Comparison of ENCODE assay signal across 29 cellular contexts in the genomic region with DNA sequence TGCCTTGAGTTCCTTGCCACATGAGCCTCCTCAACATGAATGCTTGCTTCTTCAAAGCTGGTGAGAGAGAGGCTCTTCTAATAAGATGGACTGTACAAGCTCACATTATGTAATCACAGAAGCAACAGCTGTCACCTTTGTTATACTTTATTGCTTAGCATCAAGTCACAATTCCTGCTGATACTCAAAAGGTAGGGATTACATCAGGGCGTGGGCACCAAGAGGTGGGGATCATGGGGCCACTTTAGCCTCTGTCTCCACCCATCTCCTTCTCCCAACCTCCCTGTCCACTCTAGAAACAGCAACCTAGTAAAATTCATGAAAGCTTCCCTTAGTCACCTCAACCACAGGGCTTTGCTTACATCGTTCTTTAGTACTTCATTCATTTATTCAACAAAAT.
"Had no signal": no experiment of that assay in that cellular context is flagged by ENCODE, and none has a peak within 500 bp of the region (broad histone marks: within the 10 kb centered on the region; RNA-seq: fewer than 3 reads in every experiment).

No MANE protein-coding gene starts in this region.

- H3K4me1 Mint-ChIP-seq: activated CD4-positive, alpha-beta memory T cell treated with anti-CD3 and anti-CD28 coated beads, Interleukin-2, amount 10 ng/mL, durations not matched to agents 7 days and 5 days; activated CD4-positive, alpha-beta T cell treated with anti-CD3 and anti-CD28 coated beads for 36 hours; activated CD4-positive, alpha-beta T cell treated with anti-CD3 and anti-CD28 coated beads, Interleukin-2, amount 10 ng/mL, durations not matched to agents 7 days and 5 days; activated naive CD4-positive, alpha-beta T cell treated with anti-CD3 and anti-CD28 coated beads, Interleukin-2, amount 10 ng/mL, durations not matched to agents 7 days and 5 days; activated naive CD8-positive, alpha-beta T cell treated with anti-CD3 and anti-CD28 coated beads, Interleukin-2, amount 10 ng/mL, durations not matched to agents 7 days and 5 days had no signal

- H3K36me3 Mint-ChIP-seq: activated naive CD4-positive, alpha-beta T cell treated with anti-CD3 and anti-CD28 coated beads, Interleukin-2, amount 10 ng/mL, durations not matched to agents 7 days and 5 days; activated naive CD4-positive, alpha-beta T cell treated with anti-CD3 and anti-CD28 coated beads, Interleukin-2, amount 50 U/mL, for 72 hours; activated naive CD8-positive, alpha-beta T cell treated with anti-CD3 and anti-CD28 coated beads, Interleukin-2, amount 10 ng/mL, durations not matched to agents 7 days and 5 days; brain had no signal

- ATAC-seq: activated CD4-positive, alpha-beta T cell treated with anti-CD3 and anti-CD28 coated beads for 36 hours; activated naive CD4-positive, alpha-beta T cell treated with anti-CD3 and anti-CD28 coated beads, Interleukin-2, amount 50 U/mL, for 72 hours; activated T-cell treated with anti-CD3 and anti-CD28 coated beads, Interleukin-2, amount 50 U/mL, for 72 hours had no signal

- H3K27ac Mint-ChIP-seq: activated CD4-positive, alpha-beta memory T cell treated with anti-CD3 and anti-CD28 coated beads, Interleukin-2, amount 10 ng/mL, durations not matched to agents 7 days and 5 days; activated CD4-positive, alpha-beta T cell treated with anti-CD3 and anti-CD28 coated beads for 36 hours; activated CD4-positive, alpha-beta T cell treated with anti-CD3 and anti-CD28 coated beads, Interleukin-2, amount 10 ng/mL, durations not matched to agents 7 days and 5 days; activated naive CD4-positive, alpha-beta T cell treated with anti-CD3 and anti-CD28 coated beads, Interleukin-2, amount 10 ng/mL, durations not matched to agents 7 days and 5 days; activated naive CD4-positive, alpha-beta T cell treated with anti-CD3 and anti-CD28 coated beads, Interleukin-2, amount 50 U/mL, for 72 hours; activated naive CD8-positive, alpha-beta T cell treated with anti-CD3 and anti-CD28 coated beads, Interleukin-2, amount 10 ng/mL, durations not matched to agents 7 days and 5 days; activated T-cell treated with anti-CD3 and anti-CD28 coated beads, Interleukin-2, amount 50 U/mL, for 24 hours; activated T-cell treated with anti-CD3 and anti-CD28 coated beads, Interleukin-2, amount 50 U/mL, for 72 hours; brain; T-helper 2 cell treated with Interferon-gamma antibody and Interleukin-4, amounts not matched to agents 5 μg/mL and 100 μg/mL, for 36 hours had no signal

- H3K9me3 Mint-ChIP-seq: activated CD4-positive, alpha-beta memory T cell treated with anti-CD3 and anti-CD28 coated beads, Interleukin-2, amount 10 ng/mL, durations not matched to agents 7 days and 5 days; activated CD4-positive, alpha-beta T cell treated with anti-CD3 and anti-CD28 coated beads, Interleukin-2, amount 10 ng/mL, durations not matched to agents 7 days and 5 days; activated naive CD4-positive, alpha-beta T cell treated with anti-CD3 and anti-CD28 coated beads, Interleukin-2, amount 10 ng/mL, durations not matched to agents 7 days and 5 days; activated naive CD4-positive, alpha-beta T cell treated with anti-CD3 and anti-CD28 coated beads, Interleukin-2, amount 50 U/mL, for 72 hours; activated naive CD8-positive, alpha-beta T cell treated with anti-CD3 and anti-CD28 coated beads, Interleukin-2, amount 10 ng/mL, durations not matched to agents 7 days and 5 days; activated T-cell treated with anti-CD3 and anti-CD28 coated beads, Interleukin-2, amount 50 U/mL, for 24 hours; activated T-cell treated with anti-CD3 and anti-CD28 coated beads, Interleukin-2, amount 50 U/mL, for 72 hours; T-helper 2 cell treated with Interferon-gamma antibody and Interleukin-4, amounts not matched to agents 5 μg/mL and 100 μg/mL, for 36 hours had no signal

- H3K9me3 ChIP-seq: ascending aorta, breast epithelium, colonic mucosa had no signal

- H3K4me3 Mint-ChIP-seq: activated CD4-positive, alpha-beta memory T cell treated with anti-CD3 and anti-CD28 coated beads, Interleukin-2, amount 10 ng/mL, durations not matched to agents 7 days and 5 days; activated CD4-positive, alpha-beta T cell treated with anti-CD3 and anti-CD28 coated beads for 36 hours; activated CD4-positive, alpha-beta T cell treated with anti-CD3 and anti-CD28 coated beads, Interleukin-2, amount 10 ng/mL, durations not matched to agents 7 days and 5 days; activated naive CD4-positive, alpha-beta T cell treated with anti-CD3 and anti-CD28 coated beads, Interleukin-2, amount 10 ng/mL, durations not matched to agents 7 days and 5 days; activated naive CD8-positive, alpha-beta T cell treated with anti-CD3 and anti-CD28 coated beads, Interleukin-2, amount 10 ng/mL, durations not matched to agents 7 days and 5 days; activated T-cell treated with anti-CD3 and anti-CD28 coated beads, Interleukin-2, amount 50 U/mL, for 24 hours; activated T-cell treated with anti-CD3 and anti-CD28 coated beads, Interleukin-2, amount 50 U/mL, for 72 hours; brain; T-helper 2 cell treated with Interferon-gamma antibody and Interleukin-4, amounts not matched to agents 5 μg/mL and 100 μg/mL, for 36 hours had no signal

- H3K4me3 ChIP-seq: ascending aorta, breast epithelium, cardiac muscle cell, colonic mucosa had no signal

- H3K36me3 ChIP-seq: ascending aorta, breast epithelium, cardiac muscle cell, colonic mucosa had no signal

- H3K27ac ChIP-seq: ascending aorta, breast epithelium, cardiac muscle cell, colonic mucosa, epithelial cell of prostate had no signal

- H3K4me1 ChIP-seq: ascending aorta, breast epithelium, colonic mucosa had no signal

- DNase-seq: activated CD4-positive, alpha-beta memory T cell treated with anti-CD3 and anti-CD28 coated beads, Interleukin-2, amount 10 ng/mL, durations not matched to agents 7 days and 5 days; activated CD4-positive, alpha-beta T cell treated with anti-CD3 and anti-CD28 coated beads for 36 hours; activated CD4-positive, alpha-beta T cell treated with anti-CD3 and anti-CD28 coated beads, Interleukin-2, amount 10 ng/mL, durations not matched to agents 7 days and 5 days; activated CD4-positive, alpha-beta T cell treated with anti-CD3 and anti-CD28 coated beads, Interleukin-2, amount 50 U/mL, for 4 hours; activated CD4-positive, CD25-positive, alpha-beta regulatory T cell; activated CD4-positive, CD25-positive, alpha-beta regulatory T cell treated with anti-CD3 and anti-CD28 coated beads, Interleukin-2, amount 50 U/mL, for 72 hours; activated CD8-positive, alpha-beta memory T cell treated with anti-CD3 and anti-CD28 coated beads, Interleukin-2, amount 50 U/mL, for 48 hours; activated gamma-delta T cell; activated naive CD4-positive, alpha-beta T cell; activated naive CD4-positive, alpha-beta T cell treated with anti-CD3 and anti-CD28 coated beads, Interleukin-2, amount 10 ng/mL, durations not matched to agents 7 days and 5 days; activated naive CD8-positive, alpha-beta T cell treated with anti-CD3 and anti-CD28 coated beads, Interleukin-2, amount 10 ng/mL, durations not matched to agents 7 days and 5 days; activated T-cell treated with anti-CD3 and anti-CD28 coated beads for 4 hours; activated T-cell treated with anti-CD3 and anti-CD28 coated beads, Interleukin-2, amount 50 U/mL, for 24 hours; activated T-cell treated with anti-CD3 and anti-CD28 coated beads, Interleukin-2, amount 50 U/mL, for 72 hours; central memory CD4-positive, alpha-beta T cell; cerebellar nuclear complex; colonic mucosa; effector CD8-positive, alpha-beta T cell; foreskin fibroblast; head of caudate nucleus; hippocampal formation; T1000 had no signal
